Comparison of ENCODE assay signal across 9 cellular contexts in genomic region chr3:169667710-169668080, GRCh38. TPM values are rescaled to one million over a fixed set of nuclear protein-coding genes. Genes with fewer than 3 reads are reported as not detected.
DNase-seq lines count a peak whose midpoint lies in the region; ATAC-seq and TF ChIP-seq lines count a peak whose summit lies in the region.
"Had no signal": no experiment of that assay in that cellular context is flagged by ENCODE, and none has a peak within 500 bp of the region (broad histone marks: within the 10 kb centered on the region; RNA-seq: fewer than 3 reads in every experiment).

No MANE protein-coding gene starts in this region.

- H3F3A ChIP-seq in GM23338 (replicated peaks; ENCODE audit: low read depth): peaks cover 30% of the 10 kb centered on the region

- H3K4me2 ChIP-seq in GM23338 (peak overlapping the region; percentile 85), hepatocyte (peak overlapping the region; percentile 99)

- no peaks in the 10 kb centered on the region for H3K36me3 Mint-ChIP-seq in GM23338 (ENCODE audit: low read depth)

- H3K4me1 Mint-ChIP-seq in GM23338: peaks cover 56% of the 10 kb centered on the region

- no peak overlapping the region for H3K27ac ChIP-seq in GM23338 (ENCODE audit: low read depth)
- H3K27ac ChIP-seq in SK-N-MC: no peak overlapping the region
- H3K27ac ChIP-seq in hepatocyte: no peak overlapping the region

- no peaks in the 10 kb centered on the region for H3K9me3 ChIP-seq in SK-N-MC (ENCODE audit: low read depth, low read length)
- H3K9me3 ChIP-seq in hepatocyte (ENCODE audit: low read depth): no peaks in the 10 kb centered on the region

- H2AFZ ChIP-seq in GM23338 (peak overlapping the region; percentile 98), hepatocyte (no peak overlapping the region)

- no peaks in the 10 kb centered on the region for H4K20me1 ChIP-seq in GM23338 (replicated peaks; ENCODE audit: insufficient read depth)
- H4K20me1 ChIP-seq in hepatocyte (ENCODE audit: insufficient read depth, poor library complexity, severe bottlenecking): no peaks in the 10 kb centered on the region

- H3K27me3 Mint-ChIP-seq in GM23338 (ENCODE audit: insufficient read depth, low read depth, poor library complexity): peaks cover 68% of the 10 kb centered on the region

- WGBS in hepatocyte (ENCODE audit: low lambda C conversion rate, missing lambda C conversion rate): 15% methylated on average over 10 of the region's 10 CpGs

- peak overlapping the region; percentile 78 for H3K4me3 Mint-ChIP-seq in GM23338

- H3K27ac Mint-ChIP-seq in GM23338: no peak overlapping the region

- no peak overlapping the region for H3K9ac ChIP-seq in SK-N-MC (ENCODE audit: insufficient read length)

- H3K36me3 ChIP-seq in GM23338 (ENCODE audit: insufficient read depth): no peaks in the 10 kb centered on the region
- H3K36me3 ChIP-seq in SK-N-MC (ENCODE audit: insufficient read depth, low read length): no peaks in the 10 kb centered on the region
- no peaks in the 10 kb centered on the region for H3K36me3 ChIP-seq in hepatocyte (replicated peaks; ENCODE audit: insufficient read depth, low read depth)

- no peaks in the 10 kb centered on the region for H3K79me2 ChIP-seq in GM23338 (replicated peaks; ENCODE audit: insufficient read depth)
- no peaks in the 10 kb centered on the region for H3K79me2 ChIP-seq in hepatocyte

- H3K27me3 ChIP-seq in GM23338 (ENCODE audit: insufficient read depth) (peaks cover 67% of the 10 kb centered on the region), hepatocyte (peaks cover 65% of the 10 kb centered on the region)

- H3K9me2 ChIP-seq in GM23338 (ENCODE audit: insufficient read depth) (no peaks in the 10 kb centered on the region), hepatocyte (replicated peaks; ENCODE audit: insufficient read depth) (no peaks in the 10 kb centered on the region)

- H3K4me3 ChIP-seq in GM23338 (peak overlapping the region; percentile 63), SK-N-MC (peak overlapping the region; percentile 87), hepatocyte (peak overlapping the region; percentile 31)

- TF ChIP-seq CTCF in GM23338 (conservative IDR thresholded peaks at IDR 0.05; ENCODE audit: low read depth in 2 of 2) (no peak), hepatocyte (IDR thresholded peaks at IDR 0.05; ENCODE audit: poor library complexity) (no peak)

- H3K4me1 ChIP-seq in GM23338 (ENCODE audit: insufficient read depth): peaks cover 58% of the 10 kb centered on the region
- peaks cover 10% of the 10 kb centered on the region for H3K4me1 ChIP-seq in hepatocyte (ENCODE audit: insufficient read depth)

- peak; percentile 23 for DNase-seq in GM23338 (ENCODE audit: low spot score)
- no peak for DNase-seq in SK-N-MC (ENCODE audit: low read depth, low spot score)
- DNase-seq in hepatocyte (ENCODE audit: low spot score): no peak
- peak; percentile 58 for DNase-seq in retina
- DNase-seq in COLO829 (ENCODE audit: low spot score): no peak
- DNase-seq in activated CD4-positive, alpha-beta T cell treated with anti-CD3 and anti-CD28 coated beads, Interleukin-2, amount 50 U/mL, for 1 hour: no peak
- DNase-seq in NK-92 (lab: John Stamatoyannopoulos, UW; ENCODE audit: unreplicated experiment): no peak
- DNase-seq: NCI-H1694 had no signal

- peaks cover 2% of the 10 kb centered on the region; the same call in 2 of the 3 replicates for H3K9me3 Mint-ChIP-seq in GM23338

- no peak for ATAC-seq in GM23338

TF ChIP-seq in GM23338, 12 proteins besides CTCF, POLR2A, EP300 and RAD21:
- no peak for TF ChIP-seq NANOG (IDR thresholded peaks at IDR 0.05; ENCODE audit: borderline replicate concordance)
- peak; percentile 53 for TF ChIP-seq EZH2 (IDR thresholded peaks at IDR 0.05; ENCODE audit: low read depth, unreplicated experiment)
- TF ChIP-seq ZNF462 (CRISPR knock-in tag; IDR thresholded peaks at IDR 0.05): no peak
- no peak for TF ChIP-seq REST (IDR thresholded peaks at IDR 0.05; ENCODE audit: unreplicated experiment)

RNA-seq across cellular contexts. Expression of gene MECOM, which starts 4.2 kb away (rescaled TPM):
- 1.1 and 2.7 TPM in 2 replicates for total RNA-seq in GM23338 (2014; rRNA removed; shearing (Covaris generic))
- polyA plus RNA-seq in GM23338 (2016; fragmentation: Nextera tagmentation; extraction: Ambion mirVana) (0.14 and 0.15 TPM in 2 replicates), hepatocyte (11.1 and 11.4 TPM in 2 replicates)
- 40.9 and 48.8 TPM in 2 replicates for total RNA-seq in hepatocyte
- total RNA-seq: activated CD8-positive, alpha-beta memory T cell treated with anti-CD3 and anti-CD28 coated beads for 36 hours had no signal

Comparison
In these comparisons a context has a peak if more than half of its experiments do, and no peak if none do; other contexts are left out.
1. DNase-seq: peak in GM23338 (single experiment) and retina (single experiment); none in SK-N-MC (single experiment), hepatocyte (single experiment), COLO829 (single experiment), activated CD4-positive, alpha-beta T cell treated with anti-CD3 and anti-CD28 coated beads, Interleukin-2, amount 50 U/mL, for 1 hour (single experiment) and NK-92 (single experiment).
2. H3K4me3 ChIP-seq: peak in every context shown above with its lines; median percentile 87 in SK-N-MC; 63 in GM23338; 31 in hepatocyte.
3. RNA of gene MECOM, which starts 4.2 kb away (total RNA-seq): 40.9 to 48.8 TPM in hepatocyte; 1.1 to 2.7 TPM in GM23338; every median in the first group is over 10 times any median in the second.